1 cellular context compared by ENCODE assay signal in the genomic region with DNA sequence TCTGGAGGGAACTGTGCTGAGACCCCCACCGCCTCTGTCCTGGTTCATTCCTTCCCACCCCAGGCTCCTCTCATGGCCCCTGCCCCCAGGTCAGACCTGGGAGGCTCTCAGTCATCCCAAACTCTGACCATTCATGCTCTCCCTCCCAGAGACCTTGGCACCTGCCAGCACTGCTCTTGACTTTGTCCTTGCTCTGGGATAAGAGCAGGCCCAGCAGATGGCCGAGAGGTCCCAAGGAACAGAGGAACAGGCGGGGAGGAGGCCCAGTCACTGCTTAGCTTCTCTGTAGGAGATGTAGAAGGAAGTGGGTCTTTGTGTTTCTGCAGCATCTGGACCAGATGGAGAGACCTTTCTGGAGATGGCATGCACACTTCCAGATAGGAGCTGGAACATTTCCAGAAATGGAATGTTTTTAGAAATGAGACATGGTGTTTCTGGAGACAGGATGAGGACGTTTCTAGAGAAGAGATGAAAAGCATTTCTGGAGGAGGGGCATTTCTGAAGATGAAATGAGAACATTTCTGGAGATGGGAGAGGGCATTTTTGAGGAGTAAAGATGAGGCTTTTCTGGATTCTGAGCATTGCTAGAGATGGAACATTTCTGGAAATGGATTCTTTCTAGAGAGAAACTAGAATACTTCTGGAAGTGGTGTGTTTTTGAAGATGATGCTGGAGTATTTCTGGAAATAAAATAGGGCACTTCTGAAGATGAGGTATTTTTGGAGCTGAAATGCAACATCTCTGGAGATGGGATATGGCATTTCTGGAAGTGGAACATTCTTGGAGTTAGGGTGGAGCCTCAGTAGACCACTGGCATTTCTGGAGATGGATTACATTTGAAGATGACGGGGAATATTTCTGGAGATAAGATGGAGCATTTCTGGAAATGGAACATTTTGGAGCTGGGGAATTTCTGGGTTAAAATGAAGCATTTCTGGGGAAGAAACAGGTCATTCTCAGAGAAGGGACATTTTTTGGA.
TF ChIP-seq lines count a peak whose summit lies in the region.

No MANE protein-coding gene starts in this region.

TF ChIP-seq in HepG2, 621 proteins besides CTCF, POLR2A, EP300 and RAD21:
- TF ChIP-seq, protein P1, sequence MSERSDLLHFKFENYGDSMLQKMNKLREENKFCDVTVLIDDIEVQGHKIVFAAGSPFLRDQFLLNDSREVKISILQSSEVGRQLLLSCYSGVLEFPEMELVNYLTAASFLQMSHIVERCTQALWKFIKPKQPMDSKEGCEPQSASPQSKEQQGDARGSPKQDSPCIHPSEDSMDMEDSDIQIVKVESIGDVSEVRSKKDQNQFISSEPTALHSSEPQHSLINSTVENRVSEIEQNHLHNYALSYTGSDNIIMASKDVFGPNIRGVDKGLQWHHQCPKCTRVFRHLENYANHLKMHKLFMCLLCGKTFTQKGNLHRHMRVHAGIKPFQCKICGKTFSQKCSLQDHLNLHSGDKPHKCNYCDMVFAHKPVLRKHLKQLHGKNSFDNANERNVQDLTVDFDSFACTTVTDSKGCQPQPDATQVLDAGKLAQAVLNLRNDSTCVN (CRISPR knock-in tag; IDR thresholded peaks at IDR 0.05; ENCODE audit: borderline replicate concordance) = peak; percentile 85
- TF ChIP-seq, protein P2, sequence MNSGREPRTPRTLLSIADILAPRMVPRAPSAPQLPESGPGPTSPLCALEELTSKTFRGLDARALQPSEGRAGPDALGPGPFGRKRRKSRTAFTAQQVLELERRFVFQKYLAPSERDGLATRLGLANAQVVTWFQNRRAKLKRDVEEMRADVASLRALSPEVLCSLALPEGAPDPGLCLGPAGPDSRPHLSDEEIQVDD (CRISPR knock-in tag; IDR thresholded peaks at IDR 0.05; ENCODE audit: borderline replicate concordance) = no peak
